Comparison of ENCODE assay signal across 10 cellular contexts in the genomic region with DNA sequence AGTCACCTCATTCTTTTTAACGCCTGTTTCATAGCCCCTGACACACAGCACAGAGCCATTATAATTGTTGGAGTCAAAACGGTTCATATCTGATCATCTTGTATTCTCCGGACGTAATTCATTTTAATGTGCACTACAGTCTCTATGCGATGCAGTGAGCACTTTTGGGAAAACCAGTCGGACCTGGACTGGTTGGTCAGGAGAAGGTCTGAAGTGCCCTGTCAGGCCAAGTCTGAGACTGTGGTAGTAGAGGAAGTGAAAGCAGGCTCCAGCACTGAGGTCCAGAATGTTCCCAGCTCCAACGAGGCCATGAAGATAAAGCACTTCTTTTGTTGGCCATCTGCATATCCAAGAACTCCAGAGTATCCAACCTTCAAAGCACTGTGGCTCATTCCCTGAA.
DNase-seq lines count a peak whose midpoint lies in the region; ATAC-seq, FAIRE-seq and TF ChIP-seq lines count a peak whose summit lies in the region.
"Had no signal": no experiment of that assay in that cellular context is flagged by ENCODE, and none has a peak within 500 bp of the region (broad histone marks: within the 10 kb centered on the region; RNA-seq: fewer than 3 reads in every experiment).

No MANE protein-coding gene starts in this region.

- H3K4me3 ChIP-seq in astrocyte (ENCODE audit: insufficient read depth, low read depth, low read length) (peak overlapping the region; percentile 41), stomach smooth muscle (ENCODE audit: low read length in 2 of 2) (peak overlapping the region; percentile 67 to 74)
- H3K4me3 ChIP-seq: HAP-1 had no signal

- DNase-seq in HFFc6 (no peak), astrocyte (ENCODE audit: low read depth) (no peak), left colon (no peak), erythroblast (lab: John Stamatoyannopoulos, UW) (no peak), NCI-H2029 treated with DMSO at 0.1 percent for 48 hours (lab: John Stamatoyannopoulos, UW) (no peak)

- FAIRE-seq in astrocyte (lab: Jason Lieb, UNC) = no peak

- ATAC-seq in left colon = peak; percentile 16
- no peak for ATAC-seq in HG03097 (IDR thresholded peaks at IDR 0.05; ENCODE audit: low FRiP score, unreplicated experiment)
- no peak for ATAC-seq in HG02840 (IDR thresholded peaks at IDR 0.05; ENCODE audit: low FRiP score, unreplicated experiment)

- H3K4me1 Mint-ChIP-seq in HFFc6 (ENCODE audit: low read depth) (peaks cover 79% of the 10 kb centered on the region), astrocyte (ENCODE audit: low read depth, unreplicated experiment) (peaks cover 66% of the 10 kb centered on the region)

- H3K9me3 Mint-ChIP-seq in HFFc6 (no peaks in the 10 kb centered on the region), astrocyte (ENCODE audit: unreplicated experiment) (peaks cover 4% of the 10 kb centered on the region)
- H3K9me3 Mint-ChIP-seq: activated naive CD4-positive, alpha-beta T cell treated with anti-CD3 and anti-CD28 coated beads, Interleukin-2, amount 50 U/mL, for 24 hours had no signal

- H3K27me3 Mint-ChIP-seq in HFFc6 (ENCODE audit: insufficient read depth) (peaks cover 8% of the 10 kb centered on the region), astrocyte (ENCODE audit: low read depth, unreplicated experiment) (no peaks in the 10 kb centered on the region)
- H3K27me3 Mint-ChIP-seq: activated naive CD4-positive, alpha-beta T cell treated with anti-CD3 and anti-CD28 coated beads, Interleukin-2, amount 50 U/mL, for 24 hours had no signal

- H3K36me3 Mint-ChIP-seq in HFFc6 (ENCODE audit: low read depth) = no peaks in the 10 kb centered on the region
- peaks cover 7% of the 10 kb centered on the region for H3K36me3 Mint-ChIP-seq in astrocyte (ENCODE audit: low read depth, unreplicated experiment)
- H3K36me3 Mint-ChIP-seq: activated naive CD4-positive, alpha-beta T cell treated with anti-CD3 and anti-CD28 coated beads, Interleukin-2, amount 50 U/mL, for 24 hours had no signal

- H3K79me2 ChIP-seq in astrocyte (ENCODE audit: insufficient read depth, low read length) = no peaks in the 10 kb centered on the region

- H3K36me3 ChIP-seq in astrocyte (ENCODE audit: insufficient read depth, low read length) (no peaks in the 10 kb centered on the region), stomach smooth muscle (ENCODE audit: control insufficient read depth in 2 of 2, insufficient read depth in 2 of 2, low read length in 2 of 2) (no peaks in the 10 kb centered on the region)
- H3K36me3 ChIP-seq: HAP-1 had no signal

- peak overlapping the region; percentile 81 for H3K4me2 ChIP-seq in astrocyte (ENCODE audit: low read length)

- H3K4me3 Mint-ChIP-seq in HFFc6 = peak overlapping the region; percentile 80
- no peak overlapping the region for H3K4me3 Mint-ChIP-seq in astrocyte (ENCODE audit: unreplicated experiment)
- H3K4me3 Mint-ChIP-seq: activated naive CD4-positive, alpha-beta T cell treated with anti-CD3 and anti-CD28 coated beads, Interleukin-2, amount 50 U/mL, for 24 hours had no signal

- intact Hi-C loops in left colon (cut with DNase I, micrococcal nuclease) = no loop called here

- H3K27ac ChIP-seq in astrocyte (ENCODE audit: low read depth, low read length) = peak overlapping the region; percentile 87
- peak overlapping the region; percentile 79 for H3K27ac ChIP-seq in stomach smooth muscle (ENCODE audit: low read length)

- TF ChIP-seq POLR2A in erythroblast (IDR thresholded peaks at IDR 0.05; ENCODE audit: low read length) = no peak

- peak overlapping the region; percentile 15 for H2AFZ ChIP-seq in astrocyte (ENCODE audit: low read depth, low read length)

- no peaks in the 10 kb centered on the region for H4K20me1 ChIP-seq in astrocyte (ENCODE audit: insufficient read depth, low read length)

- H3K27ac Mint-ChIP-seq in HFFc6 = peak overlapping the region; percentile 76
- H3K27ac Mint-ChIP-seq in astrocyte (ENCODE audit: unreplicated experiment) = peak overlapping the region; percentile 19
- H3K27ac Mint-ChIP-seq: activated naive CD4-positive, alpha-beta T cell treated with anti-CD3 and anti-CD28 coated beads, Interleukin-2, amount 50 U/mL, for 24 hours had no signal

- TF ChIP-seq CTCF in HFFc6 (IDR thresholded peaks at IDR 0.05) (no peak), astrocyte (IDR thresholded peaks at IDR 0.05; ENCODE audit: insufficient read depth, low read depth, low read length) (no peak)

- H3K4me1 ChIP-seq in astrocyte (ENCODE audit: insufficient read depth, low read length) (peaks cover 66% of the 10 kb centered on the region), stomach smooth muscle (ENCODE audit: control insufficient read depth, insufficient read depth, low read length) (peaks cover 53% of the 10 kb centered on the region)

- H3K27me3 ChIP-seq in astrocyte (ENCODE audit: insufficient read depth, low read length) = no peaks in the 10 kb centered on the region
- no peaks in the 10 kb centered on the region for H3K27me3 ChIP-seq in stomach smooth muscle (ENCODE audit: control insufficient read depth in 1 of 2, insufficient read depth in 2 of 2, low read length in 2 of 2)

- H3K9ac ChIP-seq in astrocyte (ENCODE audit: low read length) = peak overlapping the region; percentile 68
- H3K9ac ChIP-seq in stomach smooth muscle (ENCODE audit: low read length in 2 of 2) = peak overlapping the region; percentile 19 to 73

- H3K9me3 ChIP-seq in astrocyte (ENCODE audit: insufficient read depth, low read depth, low read length) = no peaks in the 10 kb centered on the region
- no peaks in the 10 kb centered on the region for H3K9me3 ChIP-seq in stomach smooth muscle (ENCODE audit: control insufficient read depth in 2 of 2, low read length in 2 of 2)
- H3K9me3 ChIP-seq: HAP-1 had no signal
